Comparison of ENCODE assay signal across 8 cellular contexts in the genomic region with DNA sequence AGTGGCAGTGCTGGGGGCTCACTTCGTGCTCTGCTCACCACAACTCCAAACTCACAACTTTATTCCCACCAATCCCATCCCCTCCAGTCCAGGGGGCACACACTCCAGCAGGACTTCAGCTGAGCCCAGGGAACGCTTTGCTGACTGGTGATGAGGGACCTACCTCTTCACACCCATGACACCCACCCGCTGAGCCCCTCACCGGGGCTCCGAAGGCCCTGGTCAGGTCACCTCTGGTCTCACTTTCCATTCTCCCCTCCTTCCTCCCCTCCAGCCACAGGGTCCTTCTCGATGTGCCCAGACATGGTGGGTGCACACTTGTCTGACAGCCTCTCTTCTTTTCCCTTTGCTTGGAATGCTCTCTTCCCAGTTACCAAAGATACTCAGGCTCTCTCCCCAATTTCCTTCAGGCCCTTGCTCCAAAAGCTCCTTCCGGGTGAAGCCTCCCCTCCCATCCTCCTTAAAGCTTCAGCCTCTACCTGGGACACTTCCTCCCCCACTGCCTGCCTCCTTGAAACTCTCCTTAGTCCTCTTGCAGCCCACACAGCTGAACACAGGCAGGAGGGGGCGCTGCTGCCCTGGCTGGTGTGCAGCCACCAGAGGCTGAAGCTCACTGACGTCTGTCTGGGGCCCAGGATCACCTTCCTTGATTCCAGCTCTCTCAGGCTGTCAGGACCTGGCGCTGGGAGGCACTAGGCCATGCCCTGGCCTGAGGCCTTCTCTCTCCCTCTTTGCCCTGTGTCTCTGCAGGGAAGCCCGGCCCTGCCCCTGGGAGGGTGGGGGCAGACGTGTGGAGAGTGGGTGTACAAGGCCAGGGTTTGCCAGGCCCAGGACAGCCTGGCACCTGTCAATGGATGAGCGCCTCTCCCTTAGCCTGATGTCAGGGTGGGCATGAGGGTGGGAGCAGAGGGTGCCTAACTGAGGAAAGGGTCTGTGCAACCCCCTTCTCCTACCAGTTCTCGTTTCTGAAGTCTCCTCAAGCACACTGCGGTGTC.
DNase-seq lines count a peak whose midpoint lies in the region; ATAC-seq and TF ChIP-seq lines count a peak whose summit lies in the region.

No MANE protein-coding gene starts in this region.

- no peaks in the 10 kb centered on the region for H3K9me2 ChIP-seq in OCI-LY1 (ENCODE audit: low read depth, low read length)

- H4K20me1 ChIP-seq in OCI-LY1 (ENCODE audit: insufficient read depth, low read length) = no peaks in the 10 kb centered on the region

- H3K4me3 ChIP-seq in OCI-LY1 (ENCODE audit: low read depth, low read length, poor library complexity, severe bottlenecking) = no peak overlapping the region

- H3K4me2 ChIP-seq in OCI-LY1 (ENCODE audit: low read length) = no peak overlapping the region

- ATAC-seq in HG03175 (IDR thresholded peaks at IDR 0.05; ENCODE audit: unreplicated experiment) = peak; percentile 59
- ATAC-seq in HG03108 (IDR thresholded peaks at IDR 0.05; ENCODE audit: unreplicated experiment) = no peak

- H3F3A ChIP-seq in OCI-LY1 (ENCODE audit: insufficient read depth, low read length) = no peaks in the 10 kb centered on the region

- no peaks in the 10 kb centered on the region for H3K36me3 ChIP-seq in OCI-LY1 (ENCODE audit: insufficient read depth, low read length)

- H3K79me2 ChIP-seq in OCI-LY1 (ENCODE audit: insufficient read depth, low read length) = no peaks in the 10 kb centered on the region

- no peak overlapping the region for H3K9ac ChIP-seq in OCI-LY1 (ENCODE audit: low read length)

- H3K9me3 ChIP-seq in OCI-LY1 (ENCODE audit: low read length) = no peaks in the 10 kb centered on the region

- H3K4me1 ChIP-seq in OCI-LY1 (ENCODE audit: insufficient read depth, low read length, severe bottlenecking) = no peaks in the 10 kb centered on the region

- H3K27me3 ChIP-seq in OCI-LY1 (ENCODE audit: insufficient read depth, low read length) = no peaks in the 10 kb centered on the region

- peak; percentile 66 for DNase-seq in GF-D8 (lab: John Stamatoyannopoulos, UW)
- DNase-seq in amniotic epithelial cell (ENCODE audit: low read depth) = peak; percentile 80
- peak; percentile 78 for DNase-seq in hepatic stellate cell (ENCODE audit: low spot score)
- DNase-seq in stimulated activated CD4-positive, alpha-beta T cell treated with anti-CD3 and anti-CD28 coated beads, Interleukin-12 subunit alpha, Interleukin-12 subunit beta, amount 100 ng/mL, for 24 hours (ENCODE audit: low read depth in 2 of 2) = peak; percentile 25 to 58
- no peak for DNase-seq in NCI-H2171 (lab: John Stamatoyannopoulos, UW)

- TF ChIP-seq CTCF in OCI-LY1 (IDR thresholded peaks at IDR 0.05; ENCODE audit: low read length) = peak; percentile 70

- H3K27ac ChIP-seq in OCI-LY1 (ENCODE audit: low read depth, low read length, poor library complexity, severe bottlenecking) = no peak overlapping the region

- H2AFZ ChIP-seq in OCI-LY1 (ENCODE audit: low read length) = no peak overlapping the region
